ENCODE assay signal across 10 cellular contexts in the genomic region with DNA sequence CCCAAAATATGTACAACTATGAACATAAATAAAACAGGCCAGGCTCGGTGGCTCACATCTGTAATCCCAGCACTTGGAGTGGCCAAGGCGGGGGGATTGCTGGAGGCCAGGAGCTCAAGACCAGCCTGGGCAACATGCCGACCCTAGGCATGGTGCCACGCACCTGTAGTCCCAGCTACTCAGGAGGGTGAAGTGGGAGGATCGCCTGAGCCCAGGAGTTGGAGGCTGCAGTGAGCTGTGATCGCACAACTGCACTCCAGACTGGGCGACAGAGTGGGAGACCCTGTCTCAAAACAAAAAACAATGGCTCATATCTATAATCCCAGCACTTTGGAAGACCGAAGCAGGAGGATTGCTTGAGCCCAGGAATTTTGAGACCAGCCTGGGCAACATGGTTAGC. TPM values are rescaled to one million over a fixed set of nuclear protein-coding genes. Genes with fewer than 3 reads are reported as not detected.
DNase-seq lines count a peak whose midpoint lies in the region; ATAC-seq and TF ChIP-seq lines count a peak whose summit lies in the region.
"Had no signal": no experiment of that assay in that cellular context is flagged by ENCODE, and none has a peak within 500 bp of the region (broad histone marks: within the 10 kb centered on the region; RNA-seq: fewer than 3 reads in every experiment).

No MANE protein-coding gene starts in this region.

- H3K4me2 ChIP-seq in H9 (ENCODE audit: insufficient read depth, insufficient read length, low read length) = peak overlapping the region; percentile 72

- in situ Hi-C loops in GM13977 (cut with MboI; ENCODE audit: low pct_unique_long_range_greater_than_20kb, low sequenced_read_pairs, unreplicated experiment) = no loop called here

- peaks cover 13 to 16% of the 10 kb centered on the region in 2 experiments for H3K4me1 Mint-ChIP-seq in H9
- peaks cover 44% of the 10 kb centered on the region for H3K4me1 Mint-ChIP-seq in activated CD4-positive, alpha-beta memory T cell treated with anti-CD3 and anti-CD28 coated beads, Interleukin-2, amount 10 ng/mL, durations not matched to agents 7 days and 5 days

- H3K4me1 ChIP-seq in ACC112 (ENCODE audit: control insufficient read depth, insufficient read depth, low read length, unreplicated experiment) = peaks cover 11% of the 10 kb centered on the region
- H3K4me1 ChIP-seq in H9 (ENCODE audit: insufficient read depth, low read length) = no peaks in the 10 kb centered on the region; the same call in 1 of the 2 replicates
- H3K4me1 ChIP-seq in iPS-18a (ENCODE audit: control insufficient read depth, low read depth, low read length) = no peaks in the 10 kb centered on the region
- H3K4me1 ChIP-seq in colonic mucosa = no peaks in the 10 kb centered on the region

- no peak overlapping the region for H2BK120ac ChIP-seq in H9 (ENCODE audit: low read depth, low read length, poor library complexity, severe bottlenecking)

- no peak overlapping the region for H4K91ac ChIP-seq in H9 (ENCODE audit: insufficient read length, low read depth, low read length)

- peak overlapping the region; percentile 96 to 98 for H3K4me3 Mint-ChIP-seq in H9
- H3K4me3 Mint-ChIP-seq in activated CD4-positive, alpha-beta memory T cell treated with anti-CD3 and anti-CD28 coated beads, Interleukin-2, amount 10 ng/mL, durations not matched to agents 7 days and 5 days = peak overlapping the region; percentile 82

- H2AFZ ChIP-seq in ACC112 (ENCODE audit: low read length, unreplicated experiment) (no peak overlapping the region), H9 (ENCODE audit: low read length) (no peak overlapping the region)

- no peak overlapping the region for H3K18ac ChIP-seq in H9 (ENCODE audit: insufficient read length, low read depth, low read length)

- POLR2A ChIA-PET in activated CD4-positive, alpha-beta memory T cell treated with anti-CD3 and anti-CD28 coated beads, Interleukin-2, amount 10 ng/mL, durations not matched to agents 7 days and 5 days (lab: Charles Lee) = interaction anchor here (0.6 to 2.2 kb wide), 17 partner anchors 10 to 279 kb away, joined by 3 to 18 read pairs (median 4); a partner anchor contains a TSS

- no peak overlapping the region for H3K14ac ChIP-seq in H9 (ENCODE audit: insufficient read depth, low read length)

- H3K27ac Mint-ChIP-seq in H9 = no peak overlapping the region
- peak overlapping the region; percentile 35 for H3K27ac Mint-ChIP-seq in activated CD4-positive, alpha-beta memory T cell treated with anti-CD3 and anti-CD28 coated beads, Interleukin-2, amount 10 ng/mL, durations not matched to agents 7 days and 5 days

- H3K27me3 ChIP-seq in ACC112 (ENCODE audit: insufficient read depth, low read length) (no peaks in the 10 kb centered on the region), H9 (ENCODE audit: insufficient read depth, low read length) (no peaks in the 10 kb centered on the region), iPS-18a (ENCODE audit: control insufficient read depth, insufficient read depth, low read length) (no peaks in the 10 kb centered on the region), colonic mucosa (no peaks in the 10 kb centered on the region)

- no peaks in the 10 kb centered on the region for H3K9me3 Mint-ChIP-seq in H9
- H3K9me3 Mint-ChIP-seq in activated CD4-positive, alpha-beta memory T cell treated with anti-CD3 and anti-CD28 coated beads, Interleukin-2, amount 10 ng/mL, durations not matched to agents 7 days and 5 days = no peaks in the 10 kb centered on the region

- no peaks in the 10 kb centered on the region for H3K23me2 ChIP-seq in H9 (ENCODE audit: insufficient read length, low read depth, low read length, poor library complexity, severe bottlenecking)

- intact Hi-C loops in colonic mucosa (cut with DNase I) = no loop called here

- no CpG with 5 or more reads among the region's 8 CpGs for WGBS in H9 (ENCODE audit: extremely low coverage, insufficient read length, low lambda C conversion rate)

- H3K9me3 ChIP-seq in H9 (ENCODE audit: control insufficient read depth, low read depth, low read length) (no peaks in the 10 kb centered on the region), iPS-18a (ENCODE audit: control insufficient read depth, low read depth, low read length) (no peaks in the 10 kb centered on the region), colonic mucosa (no peaks in the 10 kb centered on the region)

- no peak overlapping the region for H3T11ph ChIP-seq in H9 (ENCODE audit: low read length)

- H2AK5ac ChIP-seq in H9 (ENCODE audit: insufficient read length, low read length) = no peak overlapping the region

- peaks cover 51% of the 10 kb centered on the region for H3K79me2 ChIP-seq in ACC112 (ENCODE audit: control insufficient read depth, insufficient read depth, low read length, unreplicated experiment)
- H3K79me2 ChIP-seq in H9 (ENCODE audit: insufficient read depth, low read length) = peaks cover 19% of the 10 kb centered on the region; the same call in 1 of the 2 replicates

- H4K8ac ChIP-seq in H9 (replicated peaks; ENCODE audit: insufficient read length, low read depth, low read length) = no peak overlapping the region

- H3K27ac ChIP-seq in ACC112 (ENCODE audit: low read depth, low read length) (no peak overlapping the region), H9 (ENCODE audit: insufficient read length, low read depth, low read length) (no peak overlapping the region), iPS-18a (ENCODE audit: low read length) (no peak overlapping the region), colonic mucosa (no peak overlapping the region)

- peak overlapping the region; percentile 88 for H3K4me3 ChIP-seq in ACC112 (ENCODE audit: low read depth, low read length)
- peak overlapping the region; percentile 92 for H3K4me3 ChIP-seq in iPS-18a (ENCODE audit: low read length)
- no peak overlapping the region for H3K4me3 ChIP-seq in colonic mucosa

- no peaks in the 10 kb centered on the region for H4K20me1 ChIP-seq in H9 (ENCODE audit: control insufficient read depth, insufficient read depth, insufficient read length)

- CTCF ChIA-PET in activated CD4-positive, alpha-beta memory T cell treated with anti-CD3 and anti-CD28 coated beads, Interleukin-2, amount 10 ng/mL, durations not matched to agents 7 days and 5 days (lab: Charles Lee) = interaction anchor here (1.5 to 2.5 kb wide), 6 partner anchors 16 to 357 kb away, joined by 5 to 13 read pairs (median 6); a partner anchor contains a TSS

- no peak overlapping the region for H4K5ac ChIP-seq in H9 (ENCODE audit: insufficient read length, low read depth, low read length)

- H3K4ac ChIP-seq in H9 (ENCODE audit: low read depth, low read length) = no peak overlapping the region

- H3K27me3 Mint-ChIP-seq in H9 (ENCODE audit: low read depth) = no peaks in the 10 kb centered on the region
- no peaks in the 10 kb centered on the region for H3K27me3 Mint-ChIP-seq in activated CD4-positive, alpha-beta memory T cell treated with anti-CD3 and anti-CD28 coated beads, Interleukin-2, amount 10 ng/mL, durations not matched to agents 7 days and 5 days

- H3K36me3 ChIP-seq in ACC112 (ENCODE audit: insufficient read depth, low read length) (no peaks in the 10 kb centered on the region), iPS-18a (ENCODE audit: control insufficient read depth, low read depth, low read length) (peaks cover 12% of the 10 kb centered on the region), colonic mucosa (no peaks in the 10 kb centered on the region)

- H3K79me1 ChIP-seq in H9 (ENCODE audit: insufficient read depth, low read depth, low read length, poor library complexity, severe bottlenecking) = peaks cover 10% of the 10 kb centered on the region

- no peak overlapping the region for H3K23ac ChIP-seq in H9 (ENCODE audit: insufficient read length, low read depth, low read length)

- ATAC-seq in omental fat pad (ENCODE audit: low FRiP score) (no peak), GM18520 (IDR thresholded peaks at IDR 0.05; ENCODE audit: unreplicated experiment) (no peak)

- H3K56ac ChIP-seq in H9 (ENCODE audit: insufficient read length, low read depth, low read length) = no peak overlapping the region

- H3K9ac ChIP-seq in H9 (ENCODE audit: extremely low read depth, insufficient read length, low read length) (no peak overlapping the region), iPS-18a (ENCODE audit: low read length) (peak overlapping the region; percentile 94), colonic mucosa (ENCODE audit: low read depth in 2 of 2, low read length in 2 of 2) (no peak overlapping the region)

- H3K36me3 Mint-ChIP-seq in H9 (ENCODE audit: insufficient read depth in 1 of 3, low read depth in 3 of 3) = peaks cover 7 to 28% (median 23%) of the 10 kb centered on the region in 3 experiments; a peak in 6 of 7 replicates
- H3K36me3 Mint-ChIP-seq in activated CD4-positive, alpha-beta memory T cell treated with anti-CD3 and anti-CD28 coated beads, Interleukin-2, amount 10 ng/mL, durations not matched to agents 7 days and 5 days (ENCODE audit: low read depth) = peaks cover 26% of the 10 kb centered on the region

- no peak overlapping the region for H2BK5ac ChIP-seq in H9 (ENCODE audit: insufficient read length, low read length)

- DNase-seq in H9 (no peak), colonic mucosa (no peak), omental fat pad (ENCODE audit: low spot score) (no peak), GM13977 (ENCODE audit: low spot score) (no peak)
- DNase-seq in activated CD4-positive, alpha-beta memory T cell treated with anti-CD3 and anti-CD28 coated beads, Interleukin-2, amount 10 ng/mL, durations not matched to agents 7 days and 5 days = no peak
- DNase-seq: activated CD4-positive, CD25-positive, alpha-beta regulatory T cell; DMS79 had no signal

- no peak overlapping the region for H2BK20ac ChIP-seq in H9 (ENCODE audit: low read depth, low read length, poor library complexity, severe bottlenecking)

- no peak overlapping the region for H2BK15ac ChIP-seq in H9 (ENCODE audit: low read depth, low read length)

- H2BK12ac ChIP-seq in H9 (ENCODE audit: insufficient read length, low read depth, low read length) = no peak overlapping the region

- TF ChIP-seq CTCF in H9 (conservative IDR thresholded peaks at IDR 0.05) (no peak), colonic mucosa (IDR thresholded peaks at IDR 0.05) (no peak), omental fat pad (IDR thresholded peaks at IDR 0.05) (no peak), GM13977 (IDR thresholded peaks at IDR 0.05; ENCODE audit: extremely low read depth, insufficient read depth, missing control alignments) (no peak)

RNA-seq across cellular contexts. Expression of a gene that starts 1.5 kb away (rescaled TPM):
- 41.2 and 42.3 TPM in 2 replicates for total RNA-seq in H9 (2021)
- total RNA-seq in activated CD4-positive, alpha-beta memory T cell treated with anti-CD3 and anti-CD28 coated beads, Interleukin-2, amount 10 ng/mL, durations not matched to agents 7 days and 5 days = 10 to 100 TPM; 26.4 to 26.5 TPM
- total RNA-seq in colonic mucosa = 10 to 100 TPM in 1 of 2 donors, 1 to 10 TPM in 1; 9.2 to 11.8 TPM
- total RNA-seq in omental fat pad = 10 to 100 TPM in 2 of 4 donors, 1 to 10 TPM in 2; 7.5 to 14.7 (median 9.7) TPM

RNA-seq across cellular contexts. Expression of a gene that starts 26.1 kb away (rescaled TPM):
- total RNA-seq in H9 (2021) = 131 and 132 TPM in 2 replicates
- total RNA-seq in activated CD4-positive, alpha-beta memory T cell treated with anti-CD3 and anti-CD28 coated beads, Interleukin-2, amount 10 ng/mL, durations not matched to agents 7 days and 5 days = 10 to 100 TPM; 86.7 to 88.8 TPM
- 10 to 100 TPM; 58.1 to 88.0 TPM for total RNA-seq in colonic mucosa
- 1,000 to 10,000 TPM in 2 of 4 donors, 100 to 1,000 TPM in 2; 260 to 1,398 (median 845) TPM for total RNA-seq in omental fat pad

RNA-seq across cellular contexts. Expression of a gene that starts 52.0 kb away (rescaled TPM):
- total RNA-seq in H9 (2021) = 53.8 and 56.4 TPM in 2 replicates
- total RNA-seq in activated CD4-positive, alpha-beta memory T cell treated with anti-CD3 and anti-CD28 coated beads, Interleukin-2, amount 10 ng/mL, durations not matched to agents 7 days and 5 days = 10 to 100 TPM; 50.2 to 51.1 TPM
- 10 to 100 TPM; 66.2 to 71.2 TPM for total RNA-seq in colonic mucosa
- 10 to 100 TPM; 43.2 to 56.0 (median 52.4) TPM for total RNA-seq in omental fat pad
